In genomic region chr2:169853041-169853668, GRCh38 we compare ENCODE assay signal across 16 cellular contexts.
"Had no signal": no experiment of that assay in that cellular context is flagged by ENCODE, and none has a peak within 500 bp of the region (broad histone marks: within the 10 kb centered on the region; RNA-seq: fewer than 3 reads in every experiment).

No MANE protein-coding gene starts in this region.

- H3K9me3 ChIP-seq: psoas muscle, sigmoid colon, suprapubic skin had no signal

- ATAC-seq: esophagus mucosa; left lobe of liver; natural killer cell treated with Interleukin-12 subunit alpha and Interleukin-12 subunit beta and Interleukin-15 and Interleukin-18, amount 100 ng/mL, for 72 hours; stimulated activated naive CD8-positive, alpha-beta T cell treated with anti-CD3 and anti-CD28 coated beads, Interleukin-15, Interleukin-2, amounts not matched to agents 100 U/mL and 50 U/mL, for 24 hours had no signal

- H3K9me3 Mint-ChIP-seq: activated T-cell treated with anti-CD3 and anti-CD28 coated beads, Interleukin-2, amount 50 U/mL, for 24 hours; natural killer cell treated with Interleukin-12 subunit alpha and Interleukin-12 subunit beta and Interleukin-15 and Interleukin-18, amount 100 ng/mL, for 72 hours; type B pancreatic cell had no signal

- H3K36me3 ChIP-seq: brain microvascular endothelial cell, sigmoid colon, suprapubic skin had no signal

- DNase-seq: activated gamma-delta T cell; activated naive CD8-positive, alpha-beta T cell treated with anti-CD3 and anti-CD28 coated beads for 36 hours; activated T-cell treated with anti-CD3 and anti-CD28 coated beads, Interleukin-2, amount 50 U/mL, for 24 hours; brain microvascular endothelial cell; dorsolateral prefrontal cortex; mammary epithelial cell; psoas muscle; sigmoid colon; stimulated activated CD4-positive, alpha-beta T cell treated with anti-CD3 and anti-CD28 coated beads, Interleukin-2, amount 100 ng/mL, for 24 hours; stimulated activated naive CD8-positive, alpha-beta T cell treated with anti-CD3 and anti-CD28 coated beads, Interleukin-15, Interleukin-2, amounts not matched to agents 100 U/mL and 50 U/mL, for 24 hours had no signal

- H3K27ac Mint-ChIP-seq: activated naive CD8-positive, alpha-beta T cell treated with anti-CD3 and anti-CD28 coated beads for 36 hours; activated T-cell treated with anti-CD3 and anti-CD28 coated beads, Interleukin-2, amount 50 U/mL, for 24 hours; natural killer cell treated with Interleukin-12 subunit alpha and Interleukin-12 subunit beta and Interleukin-15 and Interleukin-18, amount 100 ng/mL, for 72 hours; type B pancreatic cell had no signal

- H3K27ac ChIP-seq: brain microvascular endothelial cell, dorsolateral prefrontal cortex, sigmoid colon, suprapubic skin had no signal

- H3K4me3 Mint-ChIP-seq: activated naive CD8-positive, alpha-beta T cell treated with anti-CD3 and anti-CD28 coated beads for 36 hours; activated T-cell treated with anti-CD3 and anti-CD28 coated beads, Interleukin-2, amount 50 U/mL, for 24 hours; natural killer cell treated with Interleukin-12 subunit alpha and Interleukin-12 subunit beta and Interleukin-15 and Interleukin-18, amount 100 ng/mL, for 72 hours; type B pancreatic cell had no signal

- H3K27me3 ChIP-seq: brain microvascular endothelial cell, dorsolateral prefrontal cortex, sigmoid colon, suprapubic skin had no signal

- FAIRE-seq: endometrium had no signal

- H3K36me3 Mint-ChIP-seq: natural killer cell treated with Interleukin-12 subunit alpha and Interleukin-12 subunit beta and Interleukin-15 and Interleukin-18, amount 100 ng/mL, for 72 hours had no signal

- H3K4me1 ChIP-seq: suprapubic skin had no signal

- H3K27me3 Mint-ChIP-seq: activated naive CD8-positive, alpha-beta T cell treated with anti-CD3 and anti-CD28 coated beads for 36 hours; activated T-cell treated with anti-CD3 and anti-CD28 coated beads, Interleukin-2, amount 50 U/mL, for 24 hours; natural killer cell treated with Interleukin-12 subunit alpha and Interleukin-12 subunit beta and Interleukin-15 and Interleukin-18, amount 100 ng/mL, for 72 hours; type B pancreatic cell had no signal

- H3K4me3 ChIP-seq: dorsolateral prefrontal cortex, psoas muscle, sigmoid colon, suprapubic skin had no signal
